In genomic region chr17:21280081-21280518, GRCh38 we compare ENCODE assay signal across 8 cellular contexts. TPM values are rescaled to one million over a fixed set of nuclear protein-coding genes. Genes with fewer than 3 reads are reported as not detected.
A peak's percentile ranks its signal among the peaks of the same experiment; 100 is the strongest.
DNase-seq lines count a peak whose midpoint lies in the region; ATAC-seq, FAIRE-seq and TF ChIP-seq lines count a peak whose summit lies in the region.

No MANE protein-coding gene starts in this region.

- no peaks in the 10 kb centered on the region for H3K9me3 ChIP-seq in small intestine (ENCODE audit: control insufficient read depth, low read depth)

- no peaks in the 10 kb centered on the region for H3K36me3 ChIP-seq in small intestine (ENCODE audit: control insufficient read depth in 2 of 2, insufficient read depth in 2 of 2, low read length in 2 of 2)

- no peak for DNase-seq in HFF-Myc (ENCODE audit: extremely low read depth, low read depth)
- DNase-seq in NCI-H1694 treated with DMSO at 0.1 percent for 48 hours (lab: John Stamatoyannopoulos, UW): peak; percentile 75
- DNase-seq in T-helper 9 cell: peak; percentile 94
- peak; percentile 56 for DNase-seq in amniotic stem cell (lab: John Stamatoyannopoulos, UW)
- DNase-seq in hepatic stellate cell (ENCODE audit: low spot score): peak; percentile 92
- DNase-seq in small intestine: peak; percentile 84

- 26 to 28% (median 26%) methylated on average over 8 to 10 of the region's 10 CpGs for WGBS in small intestine, 3 donors

- FAIRE-seq in G401.6 (lab: Jason Lieb, UNC): peak; percentile 8
- no peak for FAIRE-seq in small intestine (lab: Jason Lieb, UNC)

- H3K4me3 ChIP-seq in HFF-Myc (replicated peaks; ENCODE audit: low read depth, low read length) (no peak overlapping the region), small intestine (ENCODE audit: low read depth in 1 of 2, low read length in 2 of 2) (no peak overlapping the region)

- no peak for ATAC-seq in HG03565 (IDR thresholded peaks at IDR 0.05; ENCODE audit: unreplicated experiment)

- peak; percentile 99 for TF ChIP-seq CTCF in HFF-Myc (IDR thresholded peaks at IDR 0.05; ENCODE audit: low read depth, low read length, missing control alignments)

- H3K4me1 ChIP-seq in small intestine (ENCODE audit: control insufficient read depth in 2 of 2, insufficient read depth in 1 of 2, low read depth in 1 of 2, low read length in 1 of 2): peaks cover 2% of the 10 kb centered on the region in 2 donors

- H3K27ac ChIP-seq in small intestine (ENCODE audit: low read depth in 1 of 2, low read length in 1 of 2): no peak overlapping the region

- H3K27me3 ChIP-seq in small intestine (ENCODE audit: control insufficient read depth in 2 of 2, insufficient read depth in 2 of 2, low read length in 2 of 2): no peaks in the 10 kb centered on the region

RNA-seq across cellular contexts. Expression of gene MAP2K3, which starts 4.4 kb away (rescaled TPM):
- 10 to 100 TPM; 49.7 to 98.2 (median 97.8) TPM for polyA plus RNA-seq in small intestine

RNA-seq across cellular contexts. Expression of gene NATD1, which starts 26.9 kb away (rescaled TPM):
- polyA plus RNA-seq in small intestine: 1 to 10 TPM; 2.4 to 2.9 (median 2.8) TPM
